In genomic region chr5:80941496-80941895, GRCh38 we compare ENCODE assay signal across 28 cellular contexts.
"Had no signal": no experiment of that assay in that cellular context is flagged by ENCODE, and none has a peak within 500 bp of the region (broad histone marks: within the 10 kb centered on the region; RNA-seq: fewer than 3 reads in every experiment).

No MANE protein-coding gene starts in this region.

- ATAC-seq: activated naive CD4-positive, alpha-beta T cell treated with anti-CD3 and anti-CD28 coated beads, Interleukin-2, amount 50 U/mL, for 72 hours; activated T-cell treated with anti-CD3 and anti-CD28 coated beads, Interleukin-2, amount 50 U/mL, for 72 hours; heart left ventricle; left ventricle myocardium superior; stimulated activated memory B cell treated with anti-CD40 and anti-IgM and Interleukin-4, amounts not matched to agents 10 μg/mL and 1 μg/mL and 100 μg/mL, for 72 hours; stimulated activated naive CD8-positive, alpha-beta T cell treated with anti-CD3 and anti-CD28 coated beads, Interleukin-15, amount 100 ng/mL, for 72 hours had no signal

- DNase-seq: activated CD4-positive, alpha-beta T cell treated with anti-CD3 and anti-CD28 coated beads for 4 hours; activated CD4-positive, alpha-beta T cell treated with anti-CD3 and anti-CD28 coated beads, Interleukin-2, amount 50 U/mL, for 4 hours; activated naive CD4-positive, alpha-beta T cell; activated T-cell treated with anti-CD3 and anti-CD28 coated beads for 4 hours; activated T-cell treated with anti-CD3 and anti-CD28 coated beads, Interleukin-2, amount 50 U/mL, for 72 hours; cerebellar nuclear complex; dorsolateral prefrontal cortex; effector memory CD4-positive, alpha-beta T cell; heart left ventricle; left ventricle myocardium superior; naive B cell; nephron progenitor cell; sigmoid colon; small intestine; stimulated activated CD4-positive, alpha-beta T cell treated with anti-CD3 and anti-CD28 coated beads, Interleukin-4, amount 100 ng/mL, for 4 hours; stimulated activated CD8-positive, alpha-beta memory T cell treated with anti-CD3 and anti-CD28 coated beads, Interleukin-4, amount 100 ng/mL, for 48 hours; stimulated activated naive CD8-positive, alpha-beta T cell treated with anti-CD3 and anti-CD28 coated beads, Interleukin-15, amount 100 ng/mL, for 72 hours; substantia nigra; T-helper 9 cell; upper lobe of left lung had no signal

- H3K4me1 Mint-ChIP-seq: mesothelial cell of epicardium; naive B cell; nephron progenitor cell; stimulated activated memory B cell treated with anti-CD40 and anti-IgM and Interleukin-4, amounts not matched to agents 10 μg/mL and 1 μg/mL and 100 μg/mL, for 72 hours had no signal

- H3K27me3 ChIP-seq: dorsolateral prefrontal cortex, heart left ventricle, neutrophil, sigmoid colon, upper lobe of left lung, vagina had no signal

- H3K27ac Mint-ChIP-seq: activated naive CD4-positive, alpha-beta T cell treated with anti-CD3 and anti-CD28 coated beads, Interleukin-2, amount 50 U/mL, for 72 hours; activated T-cell treated with anti-CD3 and anti-CD28 coated beads, Interleukin-2, amount 50 U/mL, for 72 hours; mesothelial cell of epicardium; nephron progenitor cell; stimulated activated memory B cell treated with anti-CD40 and anti-IgM and Interleukin-4, amounts not matched to agents 10 μg/mL and 1 μg/mL and 100 μg/mL, for 72 hours had no signal

- H3K4me3 ChIP-seq: coronary artery, dorsolateral prefrontal cortex, heart left ventricle, prostate gland, sigmoid colon, upper lobe of left lung, vagina had no signal

- H3K4me3 Mint-ChIP-seq: activated T-cell treated with anti-CD3 and anti-CD28 coated beads, Interleukin-2, amount 50 U/mL, for 72 hours; mesothelial cell of epicardium; naive B cell; nephron progenitor cell; stimulated activated memory B cell treated with anti-CD40 and anti-IgM and Interleukin-4, amounts not matched to agents 10 μg/mL and 1 μg/mL and 100 μg/mL, for 72 hours; stimulated activated naive CD8-positive, alpha-beta T cell treated with anti-CD3 and anti-CD28 coated beads, Interleukin-15, amount 100 ng/mL, for 72 hours had no signal

- H3K9me3 ChIP-seq: neutrophil, prostate gland, sigmoid colon, upper lobe of left lung, vagina had no signal

- H3K27me3 Mint-ChIP-seq: stimulated activated naive CD8-positive, alpha-beta T cell treated with anti-CD3 and anti-CD28 coated beads, Interleukin-15, amount 100 ng/mL, for 72 hours had no signal

- H3K4me1 ChIP-seq: heart left ventricle, prostate gland, sigmoid colon, upper lobe of left lung, vagina had no signal

- H3K36me3 Mint-ChIP-seq: activated naive CD4-positive, alpha-beta T cell treated with anti-CD3 and anti-CD28 coated beads, Interleukin-2, amount 50 U/mL, for 72 hours; mesothelial cell of epicardium; naive B cell; stimulated activated memory B cell treated with anti-CD40 and anti-IgM and Interleukin-4, amounts not matched to agents 10 μg/mL and 1 μg/mL and 100 μg/mL, for 72 hours had no signal

- H3K27ac ChIP-seq: coronary artery, dorsolateral prefrontal cortex, heart left ventricle, neutrophil, prostate gland, sigmoid colon, upper lobe of left lung, vagina, VCaP had no signal

- H3K36me3 ChIP-seq: heart left ventricle, neutrophil, prostate gland, sigmoid colon, upper lobe of left lung, vagina had no signal
